In the genomic region with DNA sequence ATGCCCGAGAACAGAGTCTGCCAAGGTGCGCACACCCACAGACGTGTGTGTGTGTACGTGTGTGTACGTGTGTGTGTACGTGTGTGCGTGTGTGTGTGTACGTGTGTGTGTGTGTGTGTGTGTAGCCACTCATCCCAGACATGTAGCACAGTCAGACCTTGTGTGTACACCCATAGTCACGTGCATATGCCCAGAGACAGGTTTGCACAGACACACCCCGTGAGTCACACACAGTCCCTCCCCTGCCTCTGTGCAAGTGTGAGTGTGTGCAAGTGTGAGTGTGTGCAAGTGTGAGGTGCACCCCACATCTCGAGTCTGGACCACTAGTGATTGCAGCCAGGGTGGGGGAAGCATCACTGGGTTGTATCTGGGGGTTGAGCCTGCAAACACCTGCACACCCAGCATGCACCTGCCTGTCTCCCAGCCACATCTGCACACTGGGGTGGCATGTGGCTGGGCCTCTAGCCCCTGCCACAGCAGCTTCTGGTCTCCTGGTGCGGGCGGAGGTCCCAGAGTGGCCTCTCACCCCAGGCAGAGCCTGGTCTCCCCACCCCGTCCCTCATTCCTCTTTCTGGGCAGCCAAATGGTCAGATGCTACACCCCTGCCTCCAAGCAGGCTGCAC, we compare ENCODE assay signal across 11 cellular contexts. TPM values are rescaled to one million over a fixed set of nuclear protein-coding genes. Genes with fewer than 3 reads are reported as not detected.
DNase-seq lines count a peak whose midpoint lies in the region; ATAC-seq, FAIRE-seq and TF ChIP-seq lines count a peak whose summit lies in the region.
"Had no signal": no experiment of that assay in that cellular context is flagged by ENCODE, and none has a peak within 500 bp of the region (broad histone marks: within the 10 kb centered on the region; RNA-seq: fewer than 3 reads in every experiment).

No MANE protein-coding gene starts in this region.

- ATAC-seq in GM18870 (IDR thresholded peaks at IDR 0.05; ENCODE audit: unreplicated experiment), result no peak
- ATAC-seq in HG03469 (IDR thresholded peaks at IDR 0.05; ENCODE audit: unreplicated experiment), result no peak

- WGBS in hepatocyte (ENCODE audit: low lambda C conversion rate, missing lambda C conversion rate), result 79% methylated on average over 13 of the region's 14 CpGs
- WGBS in small intestine, 3 donors, result 42 to 48% (median 44%) methylated on average over 14 of the region's 14 CpGs

- H3K9me2 ChIP-seq in hepatocyte (replicated peaks; ENCODE audit: insufficient read depth), result no peaks in the 10 kb centered on the region

- H3K9me3 ChIP-seq in hepatocyte (ENCODE audit: low read depth), result no peaks in the 10 kb centered on the region
- H3K9me3 ChIP-seq in small intestine (ENCODE audit: control insufficient read depth, low read depth), result no peaks in the 10 kb centered on the region

- no peak for TF ChIP-seq CTCF in HFF-Myc (IDR thresholded peaks at IDR 0.05; ENCODE audit: low read depth, low read length, missing control alignments)
- TF ChIP-seq CTCF in VCaP (conservative IDR thresholded peaks at IDR 0.05), result no peak
- no peak for TF ChIP-seq CTCF in hepatocyte (IDR thresholded peaks at IDR 0.05; ENCODE audit: poor library complexity)

- no peaks in the 10 kb centered on the region for H3K27me3 ChIP-seq in hepatocyte
- no peaks in the 10 kb centered on the region for H3K27me3 ChIP-seq in small intestine (ENCODE audit: control insufficient read depth in 2 of 2, insufficient read depth in 2 of 2, low read length in 2 of 2)

- H3K36me3 ChIP-seq in hepatocyte (replicated peaks; ENCODE audit: insufficient read depth, low read depth) (no peaks in the 10 kb centered on the region), small intestine (ENCODE audit: control insufficient read depth in 2 of 2, insufficient read depth in 2 of 2, low read length in 2 of 2) (no peaks in the 10 kb centered on the region)

- H2AFZ ChIP-seq in hepatocyte, result no peak overlapping the region

- peak overlapping the region; percentile 72 for H3K27ac ChIP-seq in VCaP
- H3K27ac ChIP-seq in hepatocyte, result peak overlapping the region; percentile 95
- peak overlapping the region in 1 of 2 donors; percentile 82 for H3K27ac ChIP-seq in small intestine (ENCODE audit: low read depth in 1 of 2, low read length in 1 of 2)

- H3K79me2 ChIP-seq in hepatocyte, result peaks cover 55% of the 10 kb centered on the region

- H3K4me3 ChIP-seq in HFF-Myc (replicated peaks; ENCODE audit: low read depth, low read length), result peak overlapping the region; percentile 33; the same call in 1 of the 2 replicates
- no peak overlapping the region for H3K4me3 ChIP-seq in hepatocyte
- H3K4me3 ChIP-seq in small intestine (ENCODE audit: low read depth in 1 of 2, low read length in 2 of 2), result peak overlapping the region in 1 of 2 donors; percentile 29
- H3K4me3 ChIP-seq: lung had no signal

- FAIRE-seq in small intestine (lab: Jason Lieb, UNC), result no peak

- peaks cover 8% of the 10 kb centered on the region for H4K20me1 ChIP-seq in hepatocyte (ENCODE audit: insufficient read depth, poor library complexity, severe bottlenecking)

- no peak for DNase-seq in HFF-Myc (ENCODE audit: extremely low read depth, low read depth)
- no peak for DNase-seq in hepatocyte (ENCODE audit: low spot score)
- DNase-seq in small intestine, result peak; percentile 70
- no peak for DNase-seq in ureter (ENCODE audit: low spot score)
- no peak for DNase-seq in activated T-cell treated with anti-CD3 and anti-CD28 coated beads for 4 hours
- DNase-seq: activated CD4-positive, alpha-beta memory T cell treated with anti-CD3 and anti-CD28 coated beads for 36 hours; effector CD4-positive, alpha-beta T cell had no signal

- H3K4me2 ChIP-seq in hepatocyte, result peak overlapping the region; percentile 83

- H3K4me1 ChIP-seq in hepatocyte (ENCODE audit: insufficient read depth) (peaks cover 42% of the 10 kb centered on the region), small intestine (ENCODE audit: control insufficient read depth in 2 of 2, insufficient read depth in 1 of 2, low read depth in 1 of 2, low read length in 1 of 2) (peaks cover 0 to under 1% of the 10 kb centered on the region in 2 donors)

RNA-seq across cellular contexts. Expression of gene BAHCC1, which starts 23.6 kb away (rescaled TPM):
- total RNA-seq in hepatocyte (6.6 and 8.6 TPM in 2 replicates), ureter (23.7 TPM)
- polyA plus RNA-seq in hepatocyte (6.4 and 7.9 TPM in 2 replicates), small intestine (10 to 100 TPM in 1 of 3 donors, 1 to 10 TPM in 2; 2.2 to 13.4 (median 6.3) TPM)
